18 cellular contexts compared by ENCODE assay signal in genomic region chr5:169652057-169652456, GRCh38. TPM values are rescaled to one million over a fixed set of nuclear protein-coding genes. Genes with fewer than 3 reads are reported as not detected.
DNase-seq lines count a peak whose midpoint lies in the region; ATAC-seq, FAIRE-seq and TF ChIP-seq lines count a peak whose summit lies in the region.
"Had no signal": no experiment of that assay in that cellular context is flagged by ENCODE, and none has a peak within 500 bp of the region (broad histone marks: within the 10 kb centered on the region; RNA-seq: fewer than 3 reads in every experiment).

No MANE protein-coding gene starts in this region.

- peaks cover 87% of the 10 kb centered on the region for H3K4me1 Mint-ChIP-seq in activated naive CD8-positive, alpha-beta T cell treated with anti-CD3 and anti-CD28 coated beads, Interleukin-2, amount 10 ng/mL, durations not matched to agents 7 days and 5 days
- peaks cover 62 to 100% (median 99%) of the 10 kb centered on the region in 4 donors for H3K4me1 Mint-ChIP-seq in naive thymus-derived CD8-positive, alpha-beta T cell

- peak overlapping the region; percentile 17 for H3K27ac Mint-ChIP-seq in activated naive CD8-positive, alpha-beta T cell treated with anti-CD3 and anti-CD28 coated beads, Interleukin-2, amount 10 ng/mL, durations not matched to agents 7 days and 5 days
- H3K27ac Mint-ChIP-seq in naive thymus-derived CD8-positive, alpha-beta T cell = peak overlapping the region in 9 of 10 donors; percentile 65 to 95 (median 84)

- H3K4me3 Mint-ChIP-seq in activated naive CD8-positive, alpha-beta T cell treated with anti-CD3 and anti-CD28 coated beads, Interleukin-2, amount 10 ng/mL, durations not matched to agents 7 days and 5 days = no peak overlapping the region
- H3K4me3 Mint-ChIP-seq in naive thymus-derived CD8-positive, alpha-beta T cell = peak overlapping the region in 2 of 10 donors; percentile 55 to 68

- no peak for ATAC-seq in activated naive CD8-positive, alpha-beta T cell treated with anti-CD3 and anti-CD28 coated beads, Interleukin-2, amount 10 ng/mL, durations not matched to agents 7 days and 5 days (ENCODE audit: low read depth)
- no peak for ATAC-seq in naive thymus-derived CD8-positive, alpha-beta T cell
- ATAC-seq in HG03439 (IDR thresholded peaks at IDR 0.05; ENCODE audit: unreplicated experiment) (no peak), left colon (no peak)
- ATAC-seq: A549, lower lobe of right lung had no signal

- TF ChIP-seq POLR2A in GM12892 (IDR thresholded peaks at IDR 0.05; ENCODE audit: low read depth, low read length) = no peak

- no peaks in the 10 kb centered on the region for H3K27me3 Mint-ChIP-seq in activated naive CD8-positive, alpha-beta T cell treated with anti-CD3 and anti-CD28 coated beads, Interleukin-2, amount 10 ng/mL, durations not matched to agents 7 days and 5 days
- no peaks in the 10 kb centered on the region for H3K27me3 Mint-ChIP-seq in naive thymus-derived CD8-positive, alpha-beta T cell

- peak; percentile 14 for FAIRE-seq in GM12892 (lab: Jason Lieb, UNC)
- FAIRE-seq: A549, D721Med had no signal

- intact Hi-C loops in left colon (cut with DNase I, micrococcal nuclease) = no loop called here

- POLR2A ChIA-PET in activated naive CD8-positive, alpha-beta T cell treated with anti-CD3 and anti-CD28 coated beads, Interleukin-2, amount 10 ng/mL, durations not matched to agents 7 days and 5 days (lab: Charles Lee) = interaction anchor here (1.3 to 7.3 kb wide), 2 partner anchors 15 to 68 kb away, joined by 4 to 39 read pairs; partner anchors contain the start of genes DOCK2 and SPDL1
- POLR2A ChIA-PET in naive thymus-derived CD8-positive, alpha-beta T cell (lab: Charles Lee) = interaction anchor here (0.8 kb wide), 1 partner anchor 14 kb away, joined by 4 read pairs; the partner anchor contains the start of gene DOCK2

- H3K36me3 Mint-ChIP-seq in activated naive CD8-positive, alpha-beta T cell treated with anti-CD3 and anti-CD28 coated beads, Interleukin-2, amount 10 ng/mL, durations not matched to agents 7 days and 5 days = peaks cover 39% of the 10 kb centered on the region
- H3K36me3 Mint-ChIP-seq in naive thymus-derived CD8-positive, alpha-beta T cell = peaks cover 0 to 49% (median 19%) of the 10 kb centered on the region in 3 donors

- no peaks in the 10 kb centered on the region for H3K9me3 Mint-ChIP-seq in activated naive CD8-positive, alpha-beta T cell treated with anti-CD3 and anti-CD28 coated beads, Interleukin-2, amount 10 ng/mL, durations not matched to agents 7 days and 5 days
- H3K9me3 Mint-ChIP-seq in naive thymus-derived CD8-positive, alpha-beta T cell = no peaks in the 10 kb centered on the region

- DNase-seq in NCI-H345 (lab: John Stamatoyannopoulos, UW) (peak; percentile 65), NCI-H345 treated with DMSO at 0.1 percent for 48 hours (lab: John Stamatoyannopoulos, UW; ENCODE audit: unreplicated experiment) (no peak), GM12892 (ENCODE audit: insufficient read length) (no peak), left colon (no peak), NK-92 (lab: John Stamatoyannopoulos, UW; ENCODE audit: unreplicated experiment) (no peak)
- DNase-seq in activated naive CD8-positive, alpha-beta T cell treated with anti-CD3 and anti-CD28 coated beads, Interleukin-2, amount 10 ng/mL, durations not matched to agents 7 days and 5 days = no peak
- DNase-seq in naive thymus-derived CD8-positive, alpha-beta T cell = no peak
- DNase-seq: activated CD8-positive, alpha-beta memory T cell treated with anti-CD3 and anti-CD28 coated beads, Interleukin-2, amount 50 U/mL, for 4 hours; colonic mucosa; HCEC 1CT; hippocampal formation; lower lobe of right lung; sigmoid colon; stimulated activated CD4-positive, alpha-beta T cell treated with anti-CD3 and anti-CD28 coated beads, Interleukin-4, amount 100 ng/mL, for 4 hours; stimulated activated naive CD4-positive, alpha-beta T cell had no signal

RNA-seq across cellular contexts. Expression of gene DOCK2, which starts 15.0 kb away (rescaled TPM):
- 71.2 TPM for polyA plus RNA-seq in GM12892 (2012; ENCODE audit: missing spikeins)
- 100 to 1,000 TPM; 266 to 275 TPM for total RNA-seq in activated naive CD8-positive, alpha-beta T cell treated with anti-CD3 and anti-CD28 coated beads, Interleukin-2, amount 10 ng/mL, durations not matched to agents 7 days and 5 days
- total RNA-seq in naive thymus-derived CD8-positive, alpha-beta T cell = 100 to 1,000 TPM; 171 to 182 TPM
- polyA plus RNA-seq in naive thymus-derived CD8-positive, alpha-beta T cell = 10 to 100 TPM; 59.5 to 84.6 (median 71.0) TPM
- total RNA-seq in left colon = 10 to 100 TPM in 1 of 2 donors, 1 to 10 TPM in 1; 4.9 to 13.3 TPM

Comparison
In these comparisons a context has a peak if more than half of its experiments do, and no peak if none do; other contexts are left out.
1. RNA of gene DOCK2, which starts 15.0 kb away (total RNA-seq): 266 to 275 TPM in activated naive CD8-positive, alpha-beta T cell treated with anti-CD3 and anti-CD28 coated beads, Interleukin-2, amount 10 ng/mL, durations not matched to agents 7 days and 5 days and 171 to 182 TPM in naive thymus-derived CD8-positive, alpha-beta T cell; 4.9 to 13.3 TPM in left colon; every median in the first group is over 10 times any median in the second.